Comparison of ENCODE assay signal across 28 cellular contexts in genomic region chr4:15139599-15139998, GRCh38.
"Had no signal": no experiment of that assay in that cellular context is flagged by ENCODE, and none has a peak within 500 bp of the region (broad histone marks: within the 10 kb centered on the region; RNA-seq: fewer than 3 reads in every experiment).

No MANE protein-coding gene starts in this region.

- FAIRE-seq: colon, endometrium, endothelial cell of umbilical vein, frontal cortex had no signal

- DNase-seq: colonic mucosa; cortex of kidney; dermis blood vessel endothelial cell; dorsolateral prefrontal cortex; effector CD4-positive, alpha-beta T cell; effector CD8-positive, alpha-beta T cell; effector memory CD4-positive, alpha-beta T cell; effector memory CD8-positive, alpha-beta T cell; endodermal cell; erythroblast; esophagus squamous epithelium; foreskin fibroblast; foreskin keratinocyte; foreskin melanocyte; gastrocnemius medialis; glutamatergic neuron; head of caudate nucleus; heart left ventricle; heart right ventricle had no signal

- H3K36me3 ChIP-seq: colonic mucosa, esophagus muscularis mucosa, esophagus squamous epithelium, gastrocnemius medialis, gastroesophageal sphincter, heart left ventricle, heart right ventricle had no signal

- H3K27ac ChIP-seq: colonic mucosa, coronary artery, epithelial cell of prostate, esophagus muscularis mucosa, esophagus squamous epithelium, foreskin keratinocyte, gastrocnemius medialis, gastroesophageal sphincter, heart left ventricle, heart right ventricle had no signal

- ATAC-seq: effector memory CD8-positive, alpha-beta T cell; esophagus mucosa; foreskin keratinocyte; gastrocnemius medialis; gastroesophageal sphincter; heart left ventricle; heart right ventricle had no signal

- H3K27me3 ChIP-seq: colonic mucosa, dorsolateral prefrontal cortex, esophagus muscularis mucosa, esophagus squamous epithelium, foreskin keratinocyte, gastrocnemius medialis, gastroesophageal sphincter, heart left ventricle, heart right ventricle had no signal

- H3K4me1 ChIP-seq: colonic mucosa, esophagus muscularis mucosa, esophagus squamous epithelium, foreskin keratinocyte, gastrocnemius medialis, gastroesophageal sphincter had no signal

- H3K4me3 ChIP-seq: colonic mucosa, coronary artery, dorsolateral prefrontal cortex, esophagus muscularis mucosa, esophagus squamous epithelium, gastrocnemius medialis, gastroesophageal sphincter, heart left ventricle, heart right ventricle had no signal

- H3K9me3 ChIP-seq: colonic mucosa, gastrocnemius medialis, gastroesophageal sphincter had no signal
